Comparison of ENCODE assay signal across 13 cellular contexts in genomic region chr15:44554934-44555723, GRCh38. TPM values are rescaled to one million over a fixed set of nuclear protein-coding genes. Genes with fewer than 3 reads are reported as not detected.
DNase-seq lines count a peak whose midpoint lies in the region; ATAC-seq and TF ChIP-seq lines count a peak whose summit lies in the region.
"Had no signal": no experiment of that assay in that cellular context is flagged by ENCODE, and none has a peak within 500 bp of the region (broad histone marks: within the 10 kb centered on the region; RNA-seq: fewer than 3 reads in every experiment).

No MANE protein-coding gene starts in this region.

- H3K4me1 ChIP-seq in left ventricle myocardium inferior (peaks cover 32% of the 10 kb centered on the region), left lung (no peaks in the 10 kb centered on the region)
- H3K4me1 ChIP-seq: Peyer's patch had no signal

- H3K4me3 ChIP-seq in left ventricle myocardium inferior = no peak overlapping the region
- H3K4me3 ChIP-seq in left lung = no peak overlapping the region
- H3K4me3 ChIP-seq: gastroesophageal sphincter, mucosa of descending colon, Peyer's patch had no signal

- ATAC-seq in Right ventricle myocardium inferior (peak; percentile 73), left lung (no peak)
- no peak for ATAC-seq in stimulated activated naive B cell treated with anti-CD40 and anti-IgM and Interleukin-4, amounts not matched to agents 10 μg/mL and 1 μg/mL and 100 μg/mL, for 72 hours (replicated peaks)
- ATAC-seq: gastroesophageal sphincter, mucosa of descending colon had no signal

- no peaks in the 10 kb centered on the region for H3K27me3 Mint-ChIP-seq in activated T-helper 1 cell treated with anti-CD3 and anti-CD28 coated beads, Interleukin-12 subunit alpha, Interleukin-12 subunit beta, Interleukin-2, Interleukin-4 antibody, amounts not matched to agents 30 ng/mL and 10 ng/mL and 1 ng/mL, durations not matched to agents 14 hours and 24 hours and 36 hours (ENCODE audit: insufficient read depth)
- H3K27me3 Mint-ChIP-seq in stimulated activated naive B cell treated with anti-CD40 and anti-IgM and Interleukin-4, amounts not matched to agents 10 μg/mL and 1 μg/mL and 100 μg/mL, for 72 hours = no peaks in the 10 kb centered on the region

- no peak for DNase-seq in Right ventricle myocardium inferior (ENCODE audit: missing footprints)
- DNase-seq in cardiac septum (ENCODE audit: low spot score) = no peak
- DNase-seq in activated T-helper 1 cell treated with anti-CD3 and anti-CD28 coated beads, Interleukin-12 subunit alpha, Interleukin-12 subunit beta, Interleukin-2, Interleukin-4 antibody, amounts not matched to agents 30 ng/mL and 10 ng/mL and 1 ng/mL, durations not matched to agents 14 hours and 24 hours and 36 hours (ENCODE audit: low spot score) = no peak
- DNase-seq in left ventricle myocardium inferior = no peak
- DNase-seq in stimulated activated naive B cell treated with anti-CD40 and anti-IgM and Interleukin-4, amounts not matched to agents 10 μg/mL and 1 μg/mL and 100 μg/mL, for 72 hours = no peak
- DNase-seq in caudate nucleus (lab: John Stamatoyannopoulos, UW) = no peak
- DNase-seq in left lung = no peak
- DNase-seq in NCI-H510A (lab: John Stamatoyannopoulos, UW) = no peak
- DNase-seq: BE2C, mucosa of descending colon, NCI-H1105, Peyer's patch had no signal

- H3K9me3 ChIP-seq in left ventricle myocardium inferior (replicated peaks) = no peaks in the 10 kb centered on the region
- no peaks in the 10 kb centered on the region for H3K9me3 ChIP-seq in left lung
- H3K9me3 ChIP-seq: BE2C, gastroesophageal sphincter, mucosa of descending colon, Peyer's patch had no signal

- no peaks in the 10 kb centered on the region for H3K9me3 Mint-ChIP-seq in activated T-helper 1 cell treated with anti-CD3 and anti-CD28 coated beads, Interleukin-12 subunit alpha, Interleukin-12 subunit beta, Interleukin-2, Interleukin-4 antibody, amounts not matched to agents 30 ng/mL and 10 ng/mL and 1 ng/mL, durations not matched to agents 14 hours and 24 hours and 36 hours
- no peaks in the 10 kb centered on the region for H3K9me3 Mint-ChIP-seq in stimulated activated naive B cell treated with anti-CD40 and anti-IgM and Interleukin-4, amounts not matched to agents 10 μg/mL and 1 μg/mL and 100 μg/mL, for 72 hours

- H3K4me1 Mint-ChIP-seq in activated T-helper 1 cell treated with anti-CD3 and anti-CD28 coated beads, Interleukin-12 subunit alpha, Interleukin-12 subunit beta, Interleukin-2, Interleukin-4 antibody, amounts not matched to agents 30 ng/mL and 10 ng/mL and 1 ng/mL, durations not matched to agents 14 hours and 24 hours and 36 hours (ENCODE audit: low read depth) = peaks cover 21% of the 10 kb centered on the region
- peaks cover 9 to 12% of the 10 kb centered on the region in 2 donors for H3K4me1 Mint-ChIP-seq in stimulated activated naive B cell treated with anti-CD40 and anti-IgM and Interleukin-4, amounts not matched to agents 10 μg/mL and 1 μg/mL and 100 μg/mL, for 72 hours

- no peak overlapping the region for H3K4me3 Mint-ChIP-seq in activated T-helper 1 cell treated with anti-CD3 and anti-CD28 coated beads, Interleukin-12 subunit alpha, Interleukin-12 subunit beta, Interleukin-2, Interleukin-4 antibody, amounts not matched to agents 30 ng/mL and 10 ng/mL and 1 ng/mL, durations not matched to agents 14 hours and 24 hours and 36 hours
- H3K4me3 Mint-ChIP-seq in stimulated activated naive B cell treated with anti-CD40 and anti-IgM and Interleukin-4, amounts not matched to agents 10 μg/mL and 1 μg/mL and 100 μg/mL, for 72 hours = no peak overlapping the region

- intact Hi-C loops in Right ventricle myocardium inferior (cut with DNase I) (no loop called here), cardiac septum (cut with DNase I) (no loop called here), left ventricle myocardium inferior (cut with micrococcal nuclease) (no loop called here), left lung (cut with DNase I) (no loop called here)
- intact Hi-C loops in activated T-helper 1 cell treated with anti-CD3 and anti-CD28 coated beads, Interleukin-12 subunit alpha, Interleukin-12 subunit beta, Interleukin-2, Interleukin-4 antibody, amounts not matched to agents 30 ng/mL and 10 ng/mL and 1 ng/mL, durations not matched to agents 14 hours and 24 hours and 36 hours (cut with micrococcal nuclease) = no loop called here

- H3K27me3 ChIP-seq in left ventricle myocardium inferior (ENCODE audit: low read depth) = no peaks in the 10 kb centered on the region
- no peaks in the 10 kb centered on the region for H3K27me3 ChIP-seq in left lung
- H3K27me3 ChIP-seq: BE2C, gastroesophageal sphincter, Peyer's patch had no signal

- peak overlapping the region; percentile 14 for H3K27ac Mint-ChIP-seq in activated T-helper 1 cell treated with anti-CD3 and anti-CD28 coated beads, Interleukin-12 subunit alpha, Interleukin-12 subunit beta, Interleukin-2, Interleukin-4 antibody, amounts not matched to agents 30 ng/mL and 10 ng/mL and 1 ng/mL, durations not matched to agents 14 hours and 24 hours and 36 hours
- peak overlapping the region; percentile 20 for H3K27ac Mint-ChIP-seq in stimulated activated naive B cell treated with anti-CD40 and anti-IgM and Interleukin-4, amounts not matched to agents 10 μg/mL and 1 μg/mL and 100 μg/mL, for 72 hours

- peaks cover 44% of the 10 kb centered on the region for H3K36me3 Mint-ChIP-seq in activated T-helper 1 cell treated with anti-CD3 and anti-CD28 coated beads, Interleukin-12 subunit alpha, Interleukin-12 subunit beta, Interleukin-2, Interleukin-4 antibody, amounts not matched to agents 30 ng/mL and 10 ng/mL and 1 ng/mL, durations not matched to agents 14 hours and 24 hours and 36 hours (ENCODE audit: low read depth)
- peaks cover 23 to 41% of the 10 kb centered on the region in 2 donors for H3K36me3 Mint-ChIP-seq in stimulated activated naive B cell treated with anti-CD40 and anti-IgM and Interleukin-4, amounts not matched to agents 10 μg/mL and 1 μg/mL and 100 μg/mL, for 72 hours

- TF ChIP-seq CTCF in left ventricle myocardium inferior (IDR thresholded peaks at IDR 0.05; ENCODE audit: borderline replicate concordance) (no peak), left lung (IDR thresholded peaks at IDR 0.05) (no peak)

- peak overlapping the region; percentile 74 for H3K27ac ChIP-seq in left ventricle myocardium inferior (replicated peaks)
- H3K27ac ChIP-seq in caudate nucleus (ENCODE audit: low read depth, low read length) = no peak overlapping the region
- H3K27ac ChIP-seq in left lung = no peak overlapping the region
- H3K27ac ChIP-seq: gastroesophageal sphincter, Peyer's patch had no signal

- peaks cover 94% of the 10 kb centered on the region for H3K36me3 ChIP-seq in left ventricle myocardium inferior
- H3K36me3 ChIP-seq in left lung = peaks cover 0 to 94% of the 10 kb centered on the region in 2 donors

RNA-seq across cellular contexts. Expression of gene EIF3J, which starts 18.2 kb away (rescaled TPM):
- total RNA-seq in Right ventricle myocardium inferior (104 TPM), cardiac septum (78.4 TPM), left ventricle myocardium inferior (83.5 TPM), left lung (10 to 100 TPM; 58.9 to 77.1 TPM)
- 163 and 168 TPM in 2 replicates for total RNA-seq in activated T-helper 1 cell treated with anti-CD3 and anti-CD28 coated beads, Interleukin-12 subunit alpha, Interleukin-12 subunit beta, Interleukin-2, Interleukin-4 antibody, amounts not matched to agents 30 ng/mL and 10 ng/mL and 1 ng/mL, durations not matched to agents 14 hours and 24 hours and 36 hours
